8 cellular contexts compared by ENCODE assay signal in the genomic region with DNA sequence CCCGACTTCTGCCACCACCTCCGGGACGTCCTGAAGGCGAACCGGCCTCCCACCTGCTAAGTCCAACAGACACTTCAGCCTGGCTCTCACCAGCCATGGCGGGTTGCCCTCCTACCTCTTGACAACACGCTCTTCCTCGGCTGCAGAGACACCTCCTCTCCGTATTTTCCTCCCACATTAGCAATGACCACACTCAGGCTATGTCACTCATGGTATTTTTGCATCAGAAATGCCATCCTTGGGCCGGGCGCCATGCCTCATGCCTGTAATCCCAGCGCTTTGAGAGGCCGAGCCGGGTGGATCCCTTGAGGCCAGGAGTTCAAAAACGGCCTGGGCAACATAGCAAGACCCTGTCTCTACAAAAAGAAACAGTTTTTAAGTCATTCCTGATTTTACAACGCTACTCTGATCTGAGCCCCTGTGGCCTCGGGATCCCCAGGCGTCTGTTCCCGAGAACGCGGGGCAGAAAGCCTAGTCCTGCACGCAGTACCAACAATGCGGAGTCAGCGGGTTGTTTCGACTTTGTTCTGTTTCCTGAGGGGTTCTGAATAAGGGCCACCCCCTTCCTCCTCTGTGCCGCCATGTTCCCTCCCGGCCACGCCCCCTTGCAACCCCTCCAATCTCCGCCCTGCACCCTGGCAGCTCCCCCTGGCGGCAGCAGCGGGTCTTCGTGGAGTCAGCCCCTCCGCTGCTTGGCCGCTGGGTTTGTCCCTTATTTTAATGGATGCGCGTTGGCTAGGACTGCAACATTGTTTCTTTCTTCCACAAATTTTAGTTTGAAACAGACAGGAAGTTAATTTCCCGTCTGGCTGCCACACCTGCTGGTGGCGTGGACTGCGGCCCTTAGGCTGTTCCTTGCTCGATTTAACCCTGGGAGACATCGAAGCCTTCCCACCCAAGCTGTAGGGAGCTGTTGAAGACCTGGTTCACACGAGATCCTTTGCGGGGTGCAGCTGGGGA. TPM values are rescaled to one million over a fixed set of nuclear protein-coding genes. Genes with fewer than 3 reads are reported as not detected.
DNase-seq lines count a peak whose midpoint lies in the region; ATAC-seq, FAIRE-seq and TF ChIP-seq lines count a peak whose summit lies in the region.

No MANE protein-coding gene starts in this region.

- no peak overlapping the region for H3K27ac ChIP-seq in BLaER1

- DNase-seq in LoVo (ENCODE audit: low spot score): peak; percentile 90
- DNase-seq in bronchial epithelial cell (ENCODE audit: low read depth): no peak
- DNase-seq in kidney tubule cell (ENCODE audit: low spot score): peak; percentile 63
- peak; percentile 79 to 97 for DNase-seq in stimulated activated CD4-positive, alpha-beta T cell treated with anti-CD3 and anti-CD28 coated beads, Interleukin-2, amount 100 ng/mL, for 24 hours
- DNase-seq in NCI-H1436 treated with DMSO at 0.1 percent for 48 hours (lab: John Stamatoyannopoulos, UW): no peak

- H3K27me3 ChIP-seq in BLaER1 (no peaks in the 10 kb centered on the region), bronchial epithelial cell (ENCODE audit: control insufficient read depth, insufficient read depth, low read length) (no peaks in the 10 kb centered on the region)

- no peaks in the 10 kb centered on the region for H3K9me3 ChIP-seq in BLaER1

- H3K36me3 ChIP-seq in BLaER1 (0 out of 2 replicates have a peak, but pooled peaks cover 3% of the 10 kb centered on the region), bronchial epithelial cell (ENCODE audit: control insufficient read depth, insufficient read depth, low read length) (no peaks in the 10 kb centered on the region)

- ATAC-seq in GM19463 (IDR thresholded peaks at IDR 0.05; ENCODE audit: unreplicated experiment): peak; percentile 63

- H3K9ac ChIP-seq in BLaER1: no peak overlapping the region

- no peak for FAIRE-seq in bronchial epithelial cell (lab: Jason Lieb, UNC)

- peaks cover 27% of the 10 kb centered on the region for H3K4me1 ChIP-seq in BLaER1

- no peaks in the 10 kb centered on the region for H4K20me1 ChIP-seq in BLaER1

- H3K4me3 ChIP-seq in BLaER1 (no peak overlapping the region), WI38 (ENCODE audit: low read depth, low read length) (no peak overlapping the region), bronchial epithelial cell (ENCODE audit: low read depth, low read length) (no peak overlapping the region)

- peak overlapping the region; percentile 17 for H3K4me2 ChIP-seq in BLaER1

- TF ChIP-seq CTCF in WI38 (IDR thresholded peaks at IDR 0.05; ENCODE audit: low read depth, low read length) (peak; percentile 54), bronchial epithelial cell (IDR thresholded peaks at IDR 0.05; ENCODE audit: insufficient read depth, low read length, severe bottlenecking) (peak; percentile 54)

RNA-seq across cellular contexts. Expression of gene ZFAND2A, which starts 9.7 kb away (rescaled TPM):
- 53.4 and 63.1 TPM in 2 replicates for total RNA-seq in bronchial epithelial cell

Comparison
In these comparisons a context has a peak if more than half of its experiments do, and no peak if none do; other contexts are left out.
1. DNase-seq: peak in LoVo (single experiment), kidney tubule cell (single experiment) and stimulated activated CD4-positive, alpha-beta T cell treated with anti-CD3 and anti-CD28 coated beads, Interleukin-2, amount 100 ng/mL, for 24 hours (2 of 2); none in bronchial epithelial cell (single experiment) and NCI-H1436 treated with DMSO at 0.1 percent for 48 hours (single experiment).